Comparison of ENCODE assay signal across 8 cellular contexts in genomic region chr3:186361246-186361611, GRCh38. TPM values are rescaled to one million over a fixed set of nuclear protein-coding genes. Genes with fewer than 3 reads are reported as not detected.
DNase-seq lines count a peak whose midpoint lies in the region; ATAC-seq and TF ChIP-seq lines count a peak whose summit lies in the region.
"Had no signal": no experiment of that assay in that cellular context is flagged by ENCODE, and none has a peak within 500 bp of the region (broad histone marks: within the 10 kb centered on the region; RNA-seq: fewer than 3 reads in every experiment).

No MANE protein-coding gene starts in this region.

- H3K4me3 Mint-ChIP-seq in activated naive CD8-positive, alpha-beta T cell treated with anti-CD3 and anti-CD28 coated beads, Interleukin-2, amount 50 U/mL, for 24 hours: peak overlapping the region; percentile 27

- H3K9me3 Mint-ChIP-seq in activated naive CD8-positive, alpha-beta T cell treated with anti-CD3 and anti-CD28 coated beads, Interleukin-2, amount 50 U/mL, for 24 hours: no peaks in the 10 kb centered on the region

- no peaks in the 10 kb centered on the region for H3K9me3 ChIP-seq in HUES6 (ENCODE audit: control insufficient read depth, insufficient read depth, low read depth, low read length)
- H3K9me3 ChIP-seq in left lung: no peaks in the 10 kb centered on the region
- H3K9me3 ChIP-seq in stomach smooth muscle (ENCODE audit: control insufficient read depth in 2 of 2, low read length in 2 of 2): no peaks in the 10 kb centered on the region

- no peak for TF ChIP-seq CTCF in left lung (IDR thresholded peaks at IDR 0.05)

- H3K36me3 Mint-ChIP-seq in activated naive CD8-positive, alpha-beta T cell treated with anti-CD3 and anti-CD28 coated beads, Interleukin-2, amount 50 U/mL, for 24 hours (ENCODE audit: low read depth): no peaks in the 10 kb centered on the region

- H3K4me3 ChIP-seq in HUES6 (ENCODE audit: low read depth, low read length): peak overlapping the region; percentile 55
- H3K4me3 ChIP-seq in left lung: peak overlapping the region; percentile 22 to 52
- peak overlapping the region; percentile 80 to 94 for H3K4me3 ChIP-seq in stomach smooth muscle (ENCODE audit: low read length in 2 of 2)

- H3K9ac ChIP-seq in HUES6 (ENCODE audit: low read length): no peak overlapping the region
- peak overlapping the region; percentile 68 to 84 for H3K9ac ChIP-seq in stomach smooth muscle (ENCODE audit: low read length in 2 of 2)

- H3K36me3 ChIP-seq in HUES6 (ENCODE audit: control insufficient read depth, insufficient read depth, low read length) (no peaks in the 10 kb centered on the region), left lung (no peaks in the 10 kb centered on the region), stomach smooth muscle (ENCODE audit: control insufficient read depth in 2 of 2, insufficient read depth in 2 of 2, low read length in 2 of 2) (no peaks in the 10 kb centered on the region)

- DNase-seq in activated naive CD8-positive, alpha-beta T cell treated with anti-CD3 and anti-CD28 coated beads, Interleukin-2, amount 50 U/mL, for 24 hours: no peak
- DNase-seq in left lung (peak in 1 of 2 donors; percentile 55), NCI-H2227 treated with DMSO at 0.1 percent for 48 hours (lab: John Stamatoyannopoulos, UW) (no peak)

- H3K27ac ChIP-seq in HUES6 (ENCODE audit: low read depth, low read length) (no peak overlapping the region), left lung (peak overlapping the region; percentile 26 to 67), stomach smooth muscle (ENCODE audit: low read length) (peak overlapping the region; percentile 74)

- H3K27me3 Mint-ChIP-seq in activated naive CD8-positive, alpha-beta T cell treated with anti-CD3 and anti-CD28 coated beads, Interleukin-2, amount 50 U/mL, for 24 hours: peaks cover 66% of the 10 kb centered on the region

- intact Hi-C loops in left lung (cut with DNase I): no loop called here

- ATAC-seq in activated naive CD8-positive, alpha-beta T cell treated with anti-CD3 and anti-CD28 coated beads, Interleukin-2, amount 50 U/mL, for 24 hours: no peak
- ATAC-seq in left lung (no peak), GM18867 (IDR thresholded peaks at IDR 0.05; ENCODE audit: unreplicated experiment) (no peak), HG03108 (IDR thresholded peaks at IDR 0.05; ENCODE audit: unreplicated experiment) (no peak)

- H3K27me3 ChIP-seq in HUES6 (ENCODE audit: control insufficient read depth, insufficient read depth, low read length) (peaks cover 90% of the 10 kb centered on the region), left lung (peaks cover 27 to 59% of the 10 kb centered on the region in 2 donors), stomach smooth muscle (ENCODE audit: control insufficient read depth in 1 of 2, insufficient read depth in 2 of 2, low read length in 2 of 2) (peaks cover 0 to 2% of the 10 kb centered on the region in 2 donors)

- peaks cover 18% of the 10 kb centered on the region for H3K4me1 Mint-ChIP-seq in activated naive CD8-positive, alpha-beta T cell treated with anti-CD3 and anti-CD28 coated beads, Interleukin-2, amount 50 U/mL, for 24 hours

- H3K4me1 ChIP-seq in HUES6 (ENCODE audit: control insufficient read depth, insufficient read depth, low read length) (peaks cover 7% of the 10 kb centered on the region), left lung (peaks cover 0 to 54% of the 10 kb centered on the region in 2 donors), stomach smooth muscle (ENCODE audit: control insufficient read depth, insufficient read depth, low read length) (peaks cover 38% of the 10 kb centered on the region)

- no peak overlapping the region for H3K27ac Mint-ChIP-seq in activated naive CD8-positive, alpha-beta T cell treated with anti-CD3 and anti-CD28 coated beads, Interleukin-2, amount 50 U/mL, for 24 hours

RNA-seq across cellular contexts. Expression of gene DGKG, which starts 0.8 kb away (rescaled TPM):
- total RNA-seq in left lung: 1 to 10 TPM; 6.2 to 7.6 TPM
- total RNA-seq: endothelial cell of umbilical vein had no signal

Comparison
In these comparisons a context has a peak if more than half of its experiments do, and no peak if none do; other contexts are left out.
1. H3K4me3 ChIP-seq: peak in every context shown above with its lines; median percentile 87 in stomach smooth muscle; 55 in HUES6; 37 in left lung.